In the genomic region with DNA sequence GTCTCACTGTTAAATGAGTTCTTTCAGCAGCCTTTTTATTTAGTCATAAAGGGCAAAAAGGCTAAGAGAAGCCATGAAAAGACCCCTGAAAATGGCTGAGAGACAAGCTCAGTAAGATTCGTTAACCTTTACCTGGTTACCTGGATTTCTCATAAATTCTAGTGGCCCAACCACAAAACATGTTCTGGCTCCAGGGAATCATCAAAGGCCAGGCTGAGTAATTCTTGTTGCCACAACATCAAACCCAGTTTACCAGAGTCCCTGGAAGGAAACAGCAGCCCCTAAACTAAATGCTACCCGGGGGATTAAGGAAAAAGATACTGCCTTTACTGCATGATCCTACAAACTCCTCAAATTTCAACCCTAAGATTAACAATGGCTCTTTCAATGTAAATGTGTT, we compare ENCODE assay signal across 23 cellular contexts. TPM values are rescaled to one million over a fixed set of nuclear protein-coding genes. Genes with fewer than 3 reads are reported as not detected.
DNase-seq lines count a peak whose midpoint lies in the region; ATAC-seq and TF ChIP-seq lines count a peak whose summit lies in the region.
"Had no signal": no experiment of that assay in that cellular context is flagged by ENCODE, and none has a peak within 500 bp of the region (broad histone marks: within the 10 kb centered on the region; RNA-seq: fewer than 3 reads in every experiment).

No MANE protein-coding gene starts in this region.

- intact Hi-C loops in CD8-positive, alpha-beta T cell (cut with DNase I, micrococcal nuclease) = no loop called here
- intact Hi-C loops in gastrocnemius medialis (cut with DNase I; ENCODE audit: low total_unique reads) = no loop called here

- peak overlapping the region; percentile 33 for H3K27ac ChIP-seq in CD8-positive, alpha-beta T cell (ENCODE audit: low read depth, low read length)
- peak overlapping the region; percentile 23 to 81 (median 68) for H3K27ac ChIP-seq in gastrocnemius medialis
- H3K27ac ChIP-seq: parathyroid adenoma, SJCRH30, tibial nerve had no signal

- H3K4me1 ChIP-seq in CD8-positive, alpha-beta T cell (ENCODE audit: insufficient read depth, low read length) = peaks cover 94% of the 10 kb centered on the region
- peaks cover 65 to 73% of the 10 kb centered on the region in 2 donors for H3K4me1 ChIP-seq in gastrocnemius medialis
- H3K4me1 ChIP-seq: parathyroid adenoma had no signal

- in situ Hi-C loops in gastrocnemius medialis (cut with MboI; ENCODE audit: low sequenced_read_pairs in 4 of 4) = no loop called here

- H3K9me3 ChIP-seq in CD8-positive, alpha-beta T cell (ENCODE audit: low read length) = no peaks in the 10 kb centered on the region
- no peaks in the 10 kb centered on the region for H3K9me3 ChIP-seq in gastrocnemius medialis
- H3K9me3 ChIP-seq: MG63, SJCRH30, tibial nerve had no signal

- H3K9me3 Mint-ChIP-seq in CD8-positive, alpha-beta T cell = no peaks in the 10 kb centered on the region
- H3K9me3 Mint-ChIP-seq: HFFc6; natural killer cell treated with Interleukin-12 subunit alpha and Interleukin-12 subunit beta and Interleukin-15 and Interleukin-18, amount 100 ng/mL, for 72 hours had no signal

- peaks cover 45% of the 10 kb centered on the region for H3K4me1 Mint-ChIP-seq in CD8-positive, alpha-beta T cell (ENCODE audit: low read depth)
- H3K4me1 Mint-ChIP-seq: WTC11 had no signal

- no peak overlapping the region for H3K27ac Mint-ChIP-seq in CD8-positive, alpha-beta T cell
- H3K27ac Mint-ChIP-seq: HFFc6, WTC11 had no signal

- ATAC-seq in CD8-positive, alpha-beta T cell = no peak
- ATAC-seq in esophagus mucosa = peak; percentile 21
- no peak for ATAC-seq in gastrocnemius medialis
- no peak for ATAC-seq in GM18502 (IDR thresholded peaks at IDR 0.05; ENCODE audit: poor library complexity, unreplicated experiment)
- no peak for ATAC-seq in HG02885 (IDR thresholded peaks at IDR 0.05; ENCODE audit: poor library complexity, unreplicated experiment)
- ATAC-seq: HepG2, left colon, WTC11 had no signal

- no peak overlapping the region for H3K4me3 Mint-ChIP-seq in CD8-positive, alpha-beta T cell
- H3K4me3 Mint-ChIP-seq: HFFc6; natural killer cell treated with Interleukin-12 subunit alpha and Interleukin-12 subunit beta and Interleukin-15 and Interleukin-18, amount 100 ng/mL, for 72 hours; WTC11 had no signal

- DNase-seq in CD8-positive, alpha-beta T cell = no peak
- DNase-seq in M059J (ENCODE audit: low read depth) (peak; percentile 23), gastrocnemius medialis (no peak), SKM-1 (lab: John Stamatoyannopoulos, UW; ENCODE audit: unreplicated experiment) (no peak)
- DNase-seq: activated CD4-positive, alpha-beta T cell treated with anti-CD3 and anti-CD28 coated beads, Interleukin-2, amount 50 U/mL, for 48 hours; activated T-cell treated with anti-CD3 and anti-CD28 coated beads for 4 hours; Calu3; central memory CD4-positive, alpha-beta T cell; HFFc6; left colon; MG63; NCI-H1694; SJCRH30; stimulated activated CD4-positive, alpha-beta T cell treated with anti-CD3 and anti-CD28 coated beads, Interleukin-2, amount 100 ng/mL, for 24 hours; stimulated activated naive CD4-positive, alpha-beta T cell treated with Interleukin-2 at 50 U/mL for 16 hours had no signal

- TF ChIP-seq POLR2A in gastrocnemius medialis (IDR thresholded peaks at IDR 0.05) = no peak

- H3K36me3 ChIP-seq in CD8-positive, alpha-beta T cell (ENCODE audit: insufficient read depth, low read length) = no peaks in the 10 kb centered on the region
- no peaks in the 10 kb centered on the region for H3K36me3 ChIP-seq in gastrocnemius medialis
- H3K36me3 ChIP-seq: MG63, SJCRH30, tibial nerve had no signal

- no peaks in the 10 kb centered on the region for H3K27me3 Mint-ChIP-seq in CD8-positive, alpha-beta T cell (ENCODE audit: low read depth)
- H3K27me3 Mint-ChIP-seq: natural killer cell treated with Interleukin-12 subunit alpha and Interleukin-12 subunit beta and Interleukin-15 and Interleukin-18, amount 100 ng/mL, for 72 hours had no signal

- TF ChIP-seq CTCF in CD8-positive, alpha-beta T cell (IDR thresholded peaks at IDR 0.05) = no peak
- no peak for TF ChIP-seq CTCF in gastrocnemius medialis (IDR thresholded peaks at IDR 0.05 in 4 of 5, conservative IDR thresholded peaks at IDR 0.05 in 1 of 5)

- peaks cover 24% of the 10 kb centered on the region for H3K36me3 Mint-ChIP-seq in CD8-positive, alpha-beta T cell
- H3K36me3 Mint-ChIP-seq: natural killer cell treated with Interleukin-12 subunit alpha and Interleukin-12 subunit beta and Interleukin-15 and Interleukin-18, amount 100 ng/mL, for 72 hours; WTC11 had no signal

- CTCF ChIA-PET in CD8-positive, alpha-beta T cell (lab: Charles Lee) = interaction anchor here (0.6 to 2.1 kb wide), 4 partner anchors 17 to 24 kb away, joined by 3 to 6 read pairs (median 5); no protein-coding TSS in a partner anchor

- POLR2A ChIA-PET in CD8-positive, alpha-beta T cell (lab: Charles Lee) = interaction anchor here (1.1 to 1.9 kb wide), 3 partner anchors 9 to 23 kb away, joined by 4 to 6 read pairs (median 5); no protein-coding TSS in a partner anchor

- no peak overlapping the region for H3K4me3 ChIP-seq in CD8-positive, alpha-beta T cell (ENCODE audit: low read depth, low read length)
- no peak overlapping the region for H3K4me3 ChIP-seq in gastrocnemius medialis
- H3K4me3 ChIP-seq: MG63, SJCRH30, tibial nerve had no signal

- no peaks in the 10 kb centered on the region for H3K27me3 ChIP-seq in CD8-positive, alpha-beta T cell (ENCODE audit: insufficient read depth, low read length)
- no peaks in the 10 kb centered on the region for H3K27me3 ChIP-seq in gastrocnemius medialis
- H3K27me3 ChIP-seq: MG63, SJCRH30, tibial nerve had no signal

RNA-seq across cellular contexts. Expression of a gene that starts 15.8 kb away (rescaled TPM):
- 100 to 1,000 TPM; 475 to 490 TPM for total RNA-seq in CD8-positive, alpha-beta T cell
- 5.9 and 13.8 TPM in 2 replicates for total RNA-seq in M059J (2014; rRNA removed; shearing (Covaris generic))
- total RNA-seq in esophagus mucosa = 54.7 TPM
- total RNA-seq in gastrocnemius medialis = 10 to 100 TPM; 24.7 to 43.7 (median 32.4) TPM
